ENCODE assay signal across 2 cellular contexts in the genomic region with DNA sequence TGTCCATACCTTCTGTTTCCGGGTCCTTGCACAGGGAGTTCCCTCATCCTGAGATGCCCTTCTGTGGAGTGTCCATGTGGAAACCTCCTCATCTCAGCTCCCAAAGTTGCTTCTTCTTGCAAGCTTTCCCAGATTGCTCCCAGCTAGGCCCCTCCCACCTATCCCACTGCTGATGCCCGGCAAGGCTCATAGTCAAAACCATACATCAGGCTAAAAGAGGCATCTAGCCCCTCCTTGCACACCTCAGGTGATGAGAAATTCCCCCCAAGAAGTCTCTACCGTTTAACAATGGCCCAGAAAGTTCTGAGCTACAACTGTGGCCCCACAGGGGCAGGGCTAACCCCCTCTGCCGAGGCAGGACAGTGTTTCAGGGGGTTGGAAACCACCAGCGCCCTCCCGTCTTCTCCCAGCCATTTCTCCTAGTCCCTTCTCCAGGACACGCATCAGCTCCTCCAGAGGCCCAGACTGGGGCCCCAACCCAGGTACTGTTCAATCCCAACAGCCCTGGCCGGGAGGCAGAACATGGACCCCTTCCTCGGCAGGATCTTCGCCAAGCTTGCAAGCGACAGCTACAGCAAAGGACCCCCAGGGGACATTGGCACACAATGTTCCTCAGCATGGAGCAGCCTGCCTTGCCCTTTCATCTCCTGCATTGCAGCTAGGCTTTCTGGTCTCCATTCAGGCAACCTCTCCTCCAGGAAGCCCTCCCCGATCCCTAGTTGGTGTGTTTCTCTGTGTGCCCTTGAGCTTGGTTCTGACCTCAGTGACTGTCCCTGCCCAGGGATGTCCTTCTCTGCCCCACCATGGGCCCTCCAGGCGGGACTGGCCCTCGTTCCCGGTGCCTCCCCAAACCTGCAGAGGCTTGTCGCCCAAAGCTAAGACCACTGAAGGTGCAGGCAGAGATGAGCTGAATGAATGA.
TF ChIP-seq lines count a peak whose summit lies in the region.

No MANE protein-coding gene starts in this region.

TF ChIP-seq in SK-N-SH, 30 proteins besides CTCF, POLR2A, EP300 and RAD21:
- TF ChIP-seq, protein P1, sequence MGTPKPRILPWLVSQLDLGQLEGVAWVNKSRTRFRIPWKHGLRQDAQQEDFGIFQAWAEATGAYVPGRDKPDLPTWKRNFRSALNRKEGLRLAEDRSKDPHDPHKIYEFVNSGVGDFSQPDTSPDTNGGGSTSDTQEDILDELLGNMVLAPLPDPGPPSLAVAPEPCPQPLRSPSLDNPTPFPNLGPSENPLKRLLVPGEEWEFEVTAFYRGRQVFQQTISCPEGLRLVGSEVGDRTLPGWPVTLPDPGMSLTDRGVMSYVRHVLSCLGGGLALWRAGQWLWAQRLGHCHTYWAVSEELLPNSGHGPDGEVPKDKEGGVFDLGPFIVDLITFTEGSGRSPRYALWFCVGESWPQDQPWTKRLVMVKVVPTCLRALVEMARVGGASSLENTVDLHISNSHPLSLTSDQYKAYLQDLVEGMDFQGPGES (IDR thresholded peaks at IDR 0.05; ENCODE audit: low read depth, low read length) = no peak
- no peak for TF ChIP-seq SMC3 (IDR thresholded peaks at IDR 0.05; ENCODE audit: low read depth, low read length)
- TF ChIP-seq ELF1 (IDR thresholded peaks at IDR 0.05) = no peak
- TF ChIP-seq TAF1 (IDR thresholded peaks at IDR 0.05; ENCODE audit: borderline replicate concordance, low read depth, low read length) = no peak
- no peak for TF ChIP-seq RCOR1 (IDR thresholded peaks at IDR 0.05; ENCODE audit: low read length)
- no peak for TF ChIP-seq RXRA (IDR thresholded peaks at IDR 0.05; ENCODE audit: borderline replicate concordance, low read depth)
- TF ChIP-seq EZH2phosphoT487 (IDR thresholded peaks at IDR 0.05; ENCODE audit: borderline replicate concordance, low read depth) = no peak
- no peak for TF ChIP-seq POLR2AphosphoS5 (IDR thresholded peaks at IDR 0.05; ENCODE audit: low read depth, low read length)
- TF ChIP-seq CHD2 (IDR thresholded peaks at IDR 0.05; ENCODE audit: low read length, partially characterized antibody) = no peak
- no peak for TF ChIP-seq RFX5 (IDR thresholded peaks at IDR 0.05; ENCODE audit: low read length)
- TF ChIP-seq, protein P2, sequence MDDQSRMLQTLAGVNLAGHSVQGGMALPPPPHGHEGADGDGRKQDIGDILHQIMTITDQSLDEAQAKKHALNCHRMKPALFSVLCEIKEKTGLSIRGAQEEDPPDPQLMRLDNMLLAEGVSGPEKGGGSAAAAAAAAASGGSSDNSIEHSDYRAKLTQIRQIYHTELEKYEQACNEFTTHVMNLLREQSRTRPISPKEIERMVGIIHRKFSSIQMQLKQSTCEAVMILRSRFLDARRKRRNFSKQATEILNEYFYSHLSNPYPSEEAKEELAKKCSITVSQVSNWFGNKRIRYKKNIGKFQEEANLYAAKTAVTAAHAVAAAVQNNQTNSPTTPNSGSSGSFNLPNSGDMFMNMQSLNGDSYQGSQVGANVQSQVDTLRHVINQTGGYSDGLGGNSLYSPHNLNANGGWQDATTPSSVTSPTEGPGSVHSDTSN (IDR thresholded peaks at IDR 0.05) = no peak
- TF ChIP-seq JUND (IDR thresholded peaks at IDR 0.05) = no peak
- no peak for TF ChIP-seq NRF1 (IDR thresholded peaks at IDR 0.05; ENCODE audit: low read depth, low read length)
- TF ChIP-seq, protein P3, sequence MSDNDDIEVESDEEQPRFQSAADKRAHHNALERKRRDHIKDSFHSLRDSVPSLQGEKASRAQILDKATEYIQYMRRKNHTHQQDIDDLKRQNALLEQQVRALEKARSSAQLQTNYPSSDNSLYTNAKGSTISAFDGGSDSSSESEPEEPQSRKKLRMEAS (IDR thresholded peaks at IDR 0.05; ENCODE audit: low read depth) = no peak
- TF ChIP-seq, protein P4, sequence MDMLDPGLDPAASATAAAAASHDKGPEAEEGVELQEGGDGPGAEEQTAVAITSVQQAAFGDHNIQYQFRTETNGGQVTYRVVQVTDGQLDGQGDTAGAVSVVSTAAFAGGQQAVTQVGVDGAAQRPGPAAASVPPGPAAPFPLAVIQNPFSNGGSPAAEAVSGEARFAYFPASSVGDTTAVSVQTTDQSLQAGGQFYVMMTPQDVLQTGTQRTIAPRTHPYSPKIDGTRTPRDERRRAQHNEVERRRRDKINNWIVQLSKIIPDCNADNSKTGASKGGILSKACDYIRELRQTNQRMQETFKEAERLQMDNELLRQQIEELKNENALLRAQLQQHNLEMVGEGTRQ (IDR thresholded peaks at IDR 0.05; ENCODE audit: borderline replicate concordance, low read depth, low read length) = no peak
- TF ChIP-seq TCF12 (IDR thresholded peaks at IDR 0.05) = no peak
- TF ChIP-seq MXI1 (IDR thresholded peaks at IDR 0.05; ENCODE audit: low read depth, low read length) = no peak
- no peak for TF ChIP-seq MEF2A (IDR thresholded peaks at IDR 0.05; ENCODE audit: borderline replicate concordance, low read depth)
- no peak for TF ChIP-seq NFIC (IDR thresholded peaks at IDR 0.05; ENCODE audit: borderline replicate concordance)

TF ChIP-seq in SK-N-SH treated with all-trans-retinoic acid at 6 μM for 48 hours, 23 proteins besides CTCF, POLR2A, EP300 and RAD21:
- TF ChIP-seq, protein P5, sequence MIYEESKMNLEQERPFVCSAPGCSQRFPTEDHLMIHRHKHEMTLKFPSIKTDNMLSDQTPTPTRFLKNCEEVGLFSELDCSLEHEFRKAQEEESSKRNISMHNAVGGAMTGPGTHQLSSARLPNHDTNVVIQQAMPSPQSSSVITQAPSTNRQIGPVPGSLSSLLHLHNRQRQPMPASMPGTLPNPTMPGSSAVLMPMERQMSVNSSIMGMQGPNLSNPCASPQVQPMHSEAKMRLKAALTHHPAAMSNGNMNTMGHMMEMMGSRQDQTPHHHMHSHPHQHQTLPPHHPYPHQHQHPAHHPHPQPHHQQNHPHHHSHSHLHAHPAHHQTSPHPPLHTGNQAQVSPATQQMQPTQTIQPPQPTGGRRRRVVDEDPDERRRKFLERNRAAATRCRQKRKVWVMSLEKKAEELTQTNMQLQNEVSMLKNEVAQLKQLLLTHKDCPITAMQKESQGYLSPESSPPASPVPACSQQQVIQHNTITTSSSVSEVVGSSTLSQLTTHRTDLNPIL (CRISPR knock-in tag; IDR thresholded peaks at IDR 0.05; ENCODE audit: low read depth) = no peak
- TF ChIP-seq, protein P6, sequence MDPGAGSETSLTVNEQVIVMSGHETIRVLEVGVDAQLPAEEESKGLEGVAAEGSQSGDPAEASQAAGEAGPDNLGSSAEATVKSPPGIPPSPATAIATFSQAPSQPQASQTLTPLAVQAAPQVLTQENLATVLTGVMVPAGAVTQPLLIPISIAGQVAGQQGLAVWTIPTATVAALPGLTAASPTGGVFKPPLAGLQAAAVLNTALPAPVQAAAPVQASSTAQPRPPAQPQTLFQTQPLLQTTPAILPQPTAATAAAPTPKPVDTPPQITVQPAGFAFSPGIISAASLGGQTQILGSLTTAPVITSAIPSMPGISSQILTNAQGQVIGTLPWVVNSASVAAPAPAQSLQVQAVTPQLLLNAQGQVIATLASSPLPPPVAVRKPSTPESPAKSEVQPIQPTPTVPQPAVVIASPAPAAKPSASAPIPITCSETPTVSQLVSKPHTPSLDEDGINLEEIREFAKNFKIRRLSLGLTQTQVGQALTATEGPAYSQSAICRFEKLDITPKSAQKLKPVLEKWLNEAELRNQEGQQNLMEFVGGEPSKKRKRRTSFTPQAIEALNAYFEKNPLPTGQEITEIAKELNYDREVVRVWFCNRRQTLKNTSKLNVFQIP (CRISPR knock-in tag; IDR thresholded peaks at IDR 0.05; ENCODE audit: borderline replicate concordance, low read depth) = no peak
- TF ChIP-seq ZFP3 (CRISPR knock-in tag; IDR thresholded peaks at IDR 0.05) (no peak), ARNTL (CRISPR knock-in tag; IDR thresholded peaks at IDR 0.05; ENCODE audit: borderline replicate concordance, low read depth) (no peak), ISL1 (CRISPR knock-in tag; IDR thresholded peaks at IDR 0.05) (no peak), ZC3H10 (CRISPR knock-in tag; IDR thresholded peaks at IDR 0.05) (no peak), ZNF70 (CRISPR knock-in tag; IDR thresholded peaks at IDR 0.05) (no peak), ZNF565 (CRISPR knock-in tag; conservative IDR thresholded peaks at IDR 0.05; ENCODE audit: low read depth) (no peak), TCF4 (CRISPR knock-in tag; IDR thresholded peaks at IDR 0.05; ENCODE audit: borderline replicate concordance) (no peak), BACH2 (CRISPR knock-in tag; IDR thresholded peaks at IDR 0.05; ENCODE audit: borderline replicate concordance) (no peak), ESRRG (CRISPR knock-in tag; IDR thresholded peaks at IDR 0.05) (no peak)
- TF ChIP-seq, protein P7, sequence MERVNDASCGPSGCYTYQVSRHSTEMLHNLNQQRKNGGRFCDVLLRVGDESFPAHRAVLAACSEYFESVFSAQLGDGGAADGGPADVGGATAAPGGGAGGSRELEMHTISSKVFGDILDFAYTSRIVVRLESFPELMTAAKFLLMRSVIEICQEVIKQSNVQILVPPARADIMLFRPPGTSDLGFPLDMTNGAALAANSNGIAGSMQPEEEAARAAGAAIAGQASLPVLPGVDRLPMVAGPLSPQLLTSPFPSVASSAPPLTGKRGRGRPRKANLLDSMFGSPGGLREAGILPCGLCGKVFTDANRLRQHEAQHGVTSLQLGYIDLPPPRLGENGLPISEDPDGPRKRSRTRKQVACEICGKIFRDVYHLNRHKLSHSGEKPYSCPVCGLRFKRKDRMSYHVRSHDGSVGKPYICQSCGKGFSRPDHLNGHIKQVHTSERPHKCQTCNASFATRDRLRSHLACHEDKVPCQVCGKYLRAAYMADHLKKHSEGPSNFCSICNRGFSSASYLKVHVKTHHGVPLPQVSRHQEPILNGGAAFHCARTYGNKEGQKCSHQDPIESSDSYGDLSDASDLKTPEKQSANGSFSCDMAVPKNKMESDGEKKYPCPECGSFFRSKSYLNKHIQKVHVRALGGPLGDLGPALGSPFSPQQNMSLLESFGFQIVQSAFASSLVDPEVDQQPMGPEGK (CRISPR knock-in tag; IDR thresholded peaks at IDR 0.05; ENCODE audit: borderline replicate concordance) = no peak
